13 cellular contexts compared by ENCODE assay signal in the genomic region with DNA sequence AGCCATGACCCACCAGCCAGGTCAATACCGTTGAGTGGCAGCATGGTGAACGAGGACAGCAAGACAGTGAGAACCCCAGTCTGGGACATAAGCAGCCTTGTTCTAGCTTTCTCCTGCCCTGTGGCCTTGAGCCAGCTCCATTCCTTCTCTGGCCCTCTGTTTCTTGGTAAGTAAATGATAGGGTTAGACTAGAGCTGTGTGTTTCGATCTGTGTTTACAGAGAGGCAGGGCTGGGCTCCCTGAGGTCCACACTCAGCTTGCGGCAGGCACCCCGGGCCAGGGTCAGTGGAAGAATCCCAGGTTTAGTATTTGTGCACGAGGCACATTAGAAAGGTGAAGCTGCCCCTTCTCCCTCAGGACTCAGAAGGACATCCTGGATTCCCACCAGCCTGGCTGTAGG. TPM values are rescaled to one million over a fixed set of nuclear protein-coding genes. Genes with fewer than 3 reads are reported as not detected.
A peak's percentile ranks its signal among the peaks of the same experiment; 100 is the strongest.
DNase-seq lines count a peak whose midpoint lies in the region; ATAC-seq and TF ChIP-seq lines count a peak whose summit lies in the region.
"Had no signal": no experiment of that assay in that cellular context is flagged by ENCODE, and none has a peak within 500 bp of the region (broad histone marks: within the 10 kb centered on the region; RNA-seq: fewer than 3 reads in every experiment).

No MANE protein-coding gene starts in this region.

- H3K79me1 ChIP-seq in neuronal stem cell (ENCODE audit: low read depth, low read length): no peaks in the 10 kb centered on the region

- TF ChIP-seq CTCF in brain (conservative IDR thresholded peaks at IDR 0.05): no peak
- no peak for TF ChIP-seq CTCF in tibial artery (IDR thresholded peaks at IDR 0.05)

- intact Hi-C loops in Right ventricle myocardium inferior (cut with DNase I) (no loop called here), Right ventricle myocardium superior (cut with DNase I) (no loop called here), tibial artery (cut with DNase I; ENCODE audit: low total_unique reads) (loop anchor here (5.0 kb wide), 1 partner anchor 34 kb away; no protein-coding TSS in a partner anchor)

- no peak overlapping the region for H2BK120ac ChIP-seq in neuronal stem cell (ENCODE audit: low read depth, low read length)

- ATAC-seq in Right ventricle myocardium inferior (no peak), Right ventricle myocardium superior (ENCODE audit: poor library complexity) (no peak), HG03039 (IDR thresholded peaks at IDR 0.05; ENCODE audit: unreplicated experiment) (no peak)

- peak overlapping the region; percentile 6 for H3K23ac ChIP-seq in neuronal stem cell (ENCODE audit: low read depth, low read length, poor library complexity)

- peak overlapping the region; percentile 59 for H3K18ac ChIP-seq in neuronal stem cell (ENCODE audit: low read length)

- no CpG with 5 or more reads among the region's 6 CpGs for WGBS in neuronal stem cell (ENCODE audit: extremely low coverage in 2 of 2, insufficient read length in 2 of 2, insufficient replicate concordance in 1 of 2), 2 donors

- H3K4me3 Mint-ChIP-seq in brain: no peak overlapping the region
- H3K4me3 Mint-ChIP-seq: B cell, H9 had no signal

- H3K4me1 ChIP-seq in neuronal stem cell (ENCODE audit: control insufficient read depth in 2 of 2, insufficient read depth in 1 of 2, low read depth in 1 of 2, low read length in 2 of 2) (peaks cover 0 to 14% of the 10 kb centered on the region in 2 donors), tibial artery (peaks cover 0 to 31% (median 19%) of the 10 kb centered on the region in 4 donors)

- H3K4me2 ChIP-seq in neuronal stem cell (ENCODE audit: insufficient read depth, low read length, poor library complexity, severe bottlenecking): no peak overlapping the region
- H3K4me2 ChIP-seq: KMS-11 had no signal

- no peak overlapping the region for H4K91ac ChIP-seq in neuronal stem cell (ENCODE audit: low read depth, low read length, poor library complexity)

- peaks cover 100% of the 10 kb centered on the region for H3K4me1 Mint-ChIP-seq in brain

- H2AFZ ChIP-seq in neuronal stem cell (ENCODE audit: low read length): no peak overlapping the region

- H3K9me3 ChIP-seq in neuronal stem cell (replicated peaks in 1 of 2; ENCODE audit: control insufficient read depth in 2 of 2, insufficient read depth in 1 of 2, low read depth in 1 of 2, low read length in 2 of 2) (no peaks in the 10 kb centered on the region), tibial artery (no peaks in the 10 kb centered on the region)

- H3K27me3 ChIP-seq in neuronal stem cell (ENCODE audit: control insufficient read depth in 3 of 3, insufficient read depth in 3 of 3, low read depth in 1 of 3, low read length in 3 of 3) (peaks cover 0 to 92% (median 30%) of the 10 kb centered on the region in 3 experiments), tibial artery (peaks cover 0 to 3% of the 10 kb centered on the region in 2 donors)

- peak overlapping the region; percentile 86 for H2BK15ac ChIP-seq in neuronal stem cell (ENCODE audit: low read length)

- H3K4ac ChIP-seq in neuronal stem cell (ENCODE audit: low read length): no peak overlapping the region

- H3K27ac ChIP-seq in neuronal stem cell (replicated peaks; ENCODE audit: low read length) (no peak overlapping the region), tibial artery (peak overlapping the region; percentile 25 to 47)
- H3K27ac ChIP-seq: KMS-11 had no signal

- peaks cover 30% of the 10 kb centered on the region for H3K27me3 Mint-ChIP-seq in brain

- DNase-seq in Right ventricle myocardium inferior (ENCODE audit: missing footprints): peak; percentile 37
- no peak for DNase-seq in Right ventricle myocardium superior
- DNase-seq in neuronal stem cell (ENCODE audit: low spot score): no peak
- DNase-seq in tibial artery: no peak
- no peak for DNase-seq in T-helper 2 cell
- DNase-seq in islet precursor cell: no peak
- DNase-seq: H9, NCI-H1417 treated with DMSO at 0.1 percent for 48 hours, NCI-H187 treated with DMSO at 0.1 percent for 48 hours had no signal

- H3K9me3 Mint-ChIP-seq in brain: peaks cover 0 to 3% (median 0%) of the 10 kb centered on the region in 5 experiments
- H3K9me3 Mint-ChIP-seq: H9 had no signal

- peak overlapping the region in 4 of 5 experiments; percentile 10 to 94 (median 54) for H3K27ac Mint-ChIP-seq in brain
- H3K27ac Mint-ChIP-seq: B cell had no signal

- no peak overlapping the region for H2BK12ac ChIP-seq in neuronal stem cell (ENCODE audit: low read length)

- H3K4me3 ChIP-seq in neuronal stem cell (ENCODE audit: low read length in 2 of 2): no peak overlapping the region
- no peak overlapping the region for H3K4me3 ChIP-seq in tibial artery

- H3K36me3 Mint-ChIP-seq in brain: peaks cover 9% of the 10 kb centered on the region

- no peak overlapping the region for H4K8ac ChIP-seq in neuronal stem cell (ENCODE audit: low read depth, low read length)

- H2AK5ac ChIP-seq in neuronal stem cell (ENCODE audit: low read depth, low read length): peak overlapping the region; percentile 57

- no peak overlapping the region for H3K9ac ChIP-seq in neuronal stem cell (ENCODE audit: low read depth, low read length, poor library complexity)
- H3K9ac ChIP-seq: KMS-11 had no signal

- no peak overlapping the region for H2BK5ac ChIP-seq in neuronal stem cell (ENCODE audit: low read length)

- H3K36me3 ChIP-seq in neuronal stem cell (replicated peaks in 1 of 2; ENCODE audit: control insufficient read depth in 2 of 2, insufficient read depth in 2 of 2, low read length in 2 of 2) (no peaks in the 10 kb centered on the region), tibial artery (no peaks in the 10 kb centered on the region)

- no peak overlapping the region for H3K14ac ChIP-seq in neuronal stem cell (ENCODE audit: low read length)

RNA-seq across cellular contexts. Expression of a gene that starts 27.3 kb away (rescaled TPM):
- total RNA-seq in Right ventricle myocardium inferior (4.5 TPM), Right ventricle myocardium superior (3.6 TPM)
- polyA plus RNA-seq in brain (ENCODE audit: insufficient read depth, low read depth, low replicate concordance): 8.1 TPM
- 3.4 TPM for polyA plus RNA-seq in neuronal stem cell (2013, experiment 1 of 2)
- 3.1 TPM for polyA plus RNA-seq in neuronal stem cell (2013, experiment 2 of 2)
